In genomic region chr2:159906315-159906714, GRCh38 we compare ENCODE assay signal across 1 cellular context.
TF ChIP-seq lines count a peak whose summit lies in the region.

No MANE protein-coding gene starts in this region.

TF ChIP-seq in HepG2, 621 proteins besides CTCF, POLR2A, EP300 and RAD21 (continued from another document and continues in another):
- TF ChIP-seq HNF1B (CRISPR knock-in tag; IDR thresholded peaks at IDR 0.05) (peak; percentile 47; the same call in 1 of the 2 replicates), THAP11 (CRISPR knock-in tag; IDR thresholded peaks at IDR 0.05) (peak; percentile 53; the same call in 1 of the 2 replicates), SAFB2 (CRISPR knock-in tag; IDR thresholded peaks at IDR 0.05; ENCODE audit: borderline replicate concordance, low read depth) (no peak), HNF4G (IDR thresholded peaks at IDR 0.05; ENCODE audit: borderline replicate concordance, low read depth, low read length) (peak; percentile 98), HNF4G (CRISPR knock-in tag; IDR thresholded peaks at IDR 0.05; ENCODE audit: borderline replicate concordance, low read depth) (peak; percentile 77; the same call in 1 of the 2 replicates), DMAP1 (CRISPR knock-in tag; IDR thresholded peaks at IDR 0.05) (0 out of 2 replicates have a peak, but pooled peaks have one; percentile 40), KDM6A (CRISPR knock-in tag; IDR thresholded peaks at IDR 0.05; ENCODE audit: low read depth) (peak; percentile 90), GATAD2A (CRISPR knock-in tag; IDR thresholded peaks at IDR 0.05) (peak; percentile 88), TFAP4 (IDR thresholded peaks at IDR 0.05; ENCODE audit: borderline replicate concordance, low read depth) (peak; percentile 79; the same call in 1 of the 2 replicates), ARID4A (CRISPR knock-in tag; IDR thresholded peaks at IDR 0.05; ENCODE audit: borderline replicate concordance) (peak; percentile 43; the same call in 1 of the 2 replicates), ZNF775 (CRISPR knock-in tag; IDR thresholded peaks at IDR 0.05; ENCODE audit: borderline replicate concordance) (no peak), ZMYM4 (CRISPR knock-in tag; IDR thresholded peaks at IDR 0.05) (peak; percentile 71), NR3C1 (CRISPR knock-in tag; IDR thresholded peaks at IDR 0.05) (no peak), FOXK1 (CRISPR knock-in tag; IDR thresholded peaks at IDR 0.05; ENCODE audit: borderline replicate concordance, low read depth) (peak; percentile 49; the same call in 1 of the 2 replicates), TCF12 (IDR thresholded peaks at IDR 0.05) (no peak), TCF12 (CRISPR knock-in tag; IDR thresholded peaks at IDR 0.05) (0 out of 2 replicates have a peak, but pooled peaks have one; percentile 76), FOXP4 (CRISPR knock-in tag; IDR thresholded peaks at IDR 0.05) (peak; percentile 79), ELF3 (CRISPR knock-in tag; IDR thresholded peaks at IDR 0.05) (peak; percentile 36; the same call in 1 of the 2 replicates), NCOA2 (CRISPR knock-in tag; IDR thresholded peaks at IDR 0.05) (peak; percentile 70), IRF2 (CRISPR knock-in tag; IDR thresholded peaks at IDR 0.05) (0 out of 2 replicates have a peak, but pooled peaks have one; percentile 27), HDAC1 (CRISPR knock-in tag; IDR thresholded peaks at IDR 0.05) (peak; percentile 77), SP5 (CRISPR knock-in tag; IDR thresholded peaks at IDR 0.05; ENCODE audit: borderline replicate concordance, low read depth) (peak; percentile 86), FOXA3 (CRISPR knock-in tag; IDR thresholded peaks at IDR 0.05) (peak; percentile 49; the same call in 1 of the 2 replicates), HDAC2 (CRISPR knock-in tag; IDR thresholded peaks at IDR 0.05) (peak; percentile 82), SP1 (IDR thresholded peaks at IDR 0.05) (no peak), SP1 (CRISPR knock-in tag; IDR thresholded peaks at IDR 0.05) (peak; percentile 27; the same call in 1 of the 2 replicates), RARA (CRISPR knock-in tag; IDR thresholded peaks at IDR 0.05) (peak; percentile 63; the same call in 1 of the 2 replicates), NR2F2 (IDR thresholded peaks at IDR 0.05; ENCODE audit: borderline replicate concordance, low read depth) (0 out of 2 replicates have a peak, but pooled peaks have one; percentile 45), ZC3H4 (CRISPR knock-in tag; IDR thresholded peaks at IDR 0.05; ENCODE audit: borderline replicate concordance) (no peak), ZNF597 (CRISPR knock-in tag; IDR thresholded peaks at IDR 0.05) (no peak), SMAD3 (CRISPR knock-in tag; IDR thresholded peaks at IDR 0.05) (0 out of 2 replicates have a peak, but pooled peaks have one; percentile 57), SIX1 (CRISPR knock-in tag; IDR thresholded peaks at IDR 0.05; ENCODE audit: borderline replicate concordance) (0 out of 2 replicates have a peak, but pooled peaks have one; percentile 44), KDM5B (CRISPR knock-in tag; IDR thresholded peaks at IDR 0.05; ENCODE audit: borderline replicate concordance) (peak; percentile 28; the same call in 1 of the 2 replicates), NCOA5 (CRISPR knock-in tag; IDR thresholded peaks at IDR 0.05) (no peak), GTF3A (CRISPR knock-in tag; conservative IDR thresholded peaks at IDR 0.05) (no peak), ZNF460 (CRISPR knock-in tag; IDR thresholded peaks at IDR 0.05; ENCODE audit: borderline replicate concordance) (peak; percentile 52; the same call in 1 of the 2 replicates), ARNT2 (CRISPR knock-in tag; IDR thresholded peaks at IDR 0.05; ENCODE audit: low read depth) (0 out of 2 replicates have a peak, but pooled peaks have one; percentile 47), HNF4A (CRISPR knock-in tag; IDR thresholded peaks at IDR 0.05) (peak; percentile 94), ETV5 (CRISPR knock-in tag; IDR thresholded peaks at IDR 0.05; ENCODE audit: borderline replicate concordance) (peak; percentile 10; the same call in 1 of the 2 replicates), ZBTB25 (CRISPR knock-in tag; IDR thresholded peaks at IDR 0.05) (0 out of 2 replicates have a peak, but pooled peaks have one; percentile 55), NCOR1 (IDR thresholded peaks at IDR 0.05; ENCODE audit: borderline replicate concordance, low read length) (peak; percentile 78; the same call in 1 of the 2 replicates), GFI1 (CRISPR knock-in tag; IDR thresholded peaks at IDR 0.05; ENCODE audit: borderline replicate concordance) (peak; percentile 39; the same call in 1 of the 2 replicates), ZNF549 (CRISPR knock-in tag; IDR thresholded peaks at IDR 0.05) (no peak), ARID5B (CRISPR knock-in tag; IDR thresholded peaks at IDR 0.05) (peak; percentile 95), ZSCAN25 (CRISPR knock-in tag; IDR thresholded peaks at IDR 0.05) (peak; percentile 91), ZNF878 (CRISPR knock-in tag; IDR thresholded peaks at IDR 0.05) (peak; percentile 42; the same call in 1 of the 2 replicates), FOXP1 (IDR thresholded peaks at IDR 0.05) (no peak), FOXP1 (CRISPR knock-in tag; IDR thresholded peaks at IDR 0.05) (peak; percentile 76), KLF16 (CRISPR knock-in tag; IDR thresholded peaks at IDR 0.05) (peak in 1 of 2 experiments; percentile 90; a peak in 2 of 4 replicates), FOXJ3 (CRISPR knock-in tag; IDR thresholded peaks at IDR 0.05; ENCODE audit: borderline replicate concordance) (peak; percentile 71; the same call in 1 of the 2 replicates), RXRA (CRISPR knock-in tag; IDR thresholded peaks at IDR 0.05) (peak; percentile 70; the same call in 1 of the 2 replicates), ZFP36L1 (CRISPR knock-in tag; IDR thresholded peaks at IDR 0.05) (0 out of 2 replicates have a peak, but pooled peaks have one; percentile 41), ZNF280B (CRISPR knock-in tag; IDR thresholded peaks at IDR 0.05; ENCODE audit: borderline replicate concordance) (no peak)
